Comparison of ENCODE assay signal across 1 cellular context in the genomic region with DNA sequence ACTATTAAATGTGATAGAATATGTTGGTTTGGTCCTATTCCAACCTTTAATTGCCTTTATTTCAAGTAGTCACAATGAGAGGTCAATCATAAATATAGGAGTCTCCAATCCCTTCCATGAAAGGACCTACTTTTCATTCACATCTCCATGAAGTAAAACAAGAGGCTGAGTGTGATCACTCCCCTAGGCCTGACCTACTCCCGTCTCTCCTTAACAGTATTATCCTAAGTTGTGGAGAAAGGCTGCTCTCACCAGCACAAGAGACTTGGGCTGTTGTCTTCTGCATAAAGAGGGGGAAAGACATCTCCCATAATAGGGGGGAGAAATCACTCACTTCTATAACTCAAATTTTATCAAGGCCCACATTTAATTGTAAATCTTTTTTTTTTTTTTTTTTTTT.
TF ChIP-seq lines count a peak whose summit lies in the region.

No MANE protein-coding gene starts in this region.

TF ChIP-seq in WTC11, 78 proteins besides CTCF, POLR2A, EP300 and RAD21 (continued from another document):
- TF ChIP-seq, protein P1, sequence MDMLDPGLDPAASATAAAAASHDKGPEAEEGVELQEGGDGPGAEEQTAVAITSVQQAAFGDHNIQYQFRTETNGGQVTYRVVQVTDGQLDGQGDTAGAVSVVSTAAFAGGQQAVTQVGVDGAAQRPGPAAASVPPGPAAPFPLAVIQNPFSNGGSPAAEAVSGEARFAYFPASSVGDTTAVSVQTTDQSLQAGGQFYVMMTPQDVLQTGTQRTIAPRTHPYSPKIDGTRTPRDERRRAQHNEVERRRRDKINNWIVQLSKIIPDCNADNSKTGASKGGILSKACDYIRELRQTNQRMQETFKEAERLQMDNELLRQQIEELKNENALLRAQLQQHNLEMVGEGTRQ (CRISPR knock-in tag; IDR thresholded peaks at IDR 0.05), result no peak
- TF ChIP-seq GABPB1 (CRISPR knock-in tag; IDR thresholded peaks at IDR 0.05), result no peak
- no peak for TF ChIP-seq NFATC4 (CRISPR knock-in tag; IDR thresholded peaks at IDR 0.05)
- TF ChIP-seq ZNF232 (CRISPR knock-in tag; IDR thresholded peaks at IDR 0.05), result no peak
- TF ChIP-seq NFE2L1 (CRISPR knock-in tag; IDR thresholded peaks at IDR 0.05), result no peak
- TF ChIP-seq NR1H2 (CRISPR knock-in tag; IDR thresholded peaks at IDR 0.05), result no peak
- TF ChIP-seq, protein P2, sequence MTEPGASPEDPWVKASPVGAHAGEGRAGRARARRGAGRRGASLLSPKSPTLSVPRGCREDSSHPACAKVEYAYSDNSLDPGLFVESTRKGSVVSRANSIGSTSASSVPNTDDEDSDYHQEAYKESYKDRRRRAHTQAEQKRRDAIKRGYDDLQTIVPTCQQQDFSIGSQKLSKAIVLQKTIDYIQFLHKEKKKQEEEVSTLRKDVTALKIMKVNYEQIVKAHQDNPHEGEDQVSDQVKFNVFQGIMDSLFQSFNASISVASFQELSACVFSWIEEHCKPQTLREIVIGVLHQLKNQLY (CRISPR knock-in tag; IDR thresholded peaks at IDR 0.05), result no peak
- TF ChIP-seq CREM (CRISPR knock-in tag; IDR thresholded peaks at IDR 0.05), result no peak
